14 cellular contexts compared by ENCODE assay signal in the genomic region with DNA sequence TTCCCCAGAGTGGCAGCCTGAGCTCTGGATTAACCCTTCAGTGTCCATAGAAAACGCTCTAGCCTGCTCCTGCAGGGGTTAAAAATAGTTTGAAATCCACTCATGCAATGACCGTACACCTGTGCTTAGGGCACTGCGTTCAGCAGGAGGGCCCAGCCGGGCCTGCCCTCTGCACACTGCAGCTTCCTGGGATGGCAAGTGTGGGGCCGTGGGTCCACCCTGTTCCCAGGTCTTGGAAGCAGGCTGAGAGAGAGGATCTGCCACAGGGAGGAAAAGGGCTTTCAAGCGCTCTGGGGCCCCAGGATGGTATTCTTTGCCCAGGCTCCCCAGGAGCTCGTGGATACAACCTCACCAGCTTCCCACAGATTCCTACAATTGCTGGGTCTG. TPM values are rescaled to one million over a fixed set of nuclear protein-coding genes. Genes with fewer than 3 reads are reported as not detected.
DNase-seq lines count a peak whose midpoint lies in the region; ATAC-seq lines count a peak whose summit lies in the region.
"Had no signal": no experiment of that assay in that cellular context is flagged by ENCODE, and none has a peak within 500 bp of the region (broad histone marks: within the 10 kb centered on the region; RNA-seq: fewer than 3 reads in every experiment).

No MANE protein-coding gene starts in this region.

- POLR2A ChIA-PET in CD4-positive, alpha-beta memory T cell (lab: Charles Lee; ENCODE audit: partially characterized antibody), result interaction anchor here (0.8 to 2.7 kb wide), 7 partner anchors 9 to 54 kb away, joined by 4 to 26 read pairs (median 8); partner anchors contain the start of gene PRMT2
- POLR2A ChIA-PET in activated naive CD8-positive, alpha-beta T cell treated with anti-CD3 and anti-CD28 coated beads, Interleukin-2, amount 10 ng/mL, durations not matched to agents 7 days and 5 days (lab: Charles Lee), result interaction anchor here (0.5 to 3.0 kb wide), 11 partner anchors 9 to 283 kb away, joined by 3 to 59 read pairs (median 6); partner anchors contain the start of gene PRMT2
- POLR2A ChIA-PET in naive thymus-derived CD8-positive, alpha-beta T cell (lab: Charles Lee), result interaction anchor here (0.7 to 6.8 kb wide), 17 partner anchors 9 to 61 kb away, joined by 3 to 168 read pairs (median 8); partner anchors contain the start of gene PRMT2

- H3K4me1 Mint-ChIP-seq in CD4-positive, alpha-beta memory T cell, result peaks cover 25 to 65% (median 33%) of the 10 kb centered on the region in 4 donors
- H3K4me1 Mint-ChIP-seq in activated naive CD8-positive, alpha-beta T cell treated with anti-CD3 and anti-CD28 coated beads, Interleukin-2, amount 10 ng/mL, durations not matched to agents 7 days and 5 days, result peaks cover 37% of the 10 kb centered on the region
- peaks cover 31 to 76% (median 55%) of the 10 kb centered on the region in 4 donors for H3K4me1 Mint-ChIP-seq in naive thymus-derived CD8-positive, alpha-beta T cell

- H3K4me1 ChIP-seq in CD4-positive, alpha-beta memory T cell (ENCODE audit: insufficient read depth, low read length), result peaks cover 24% of the 10 kb centered on the region
- H3K4me1 ChIP-seq: adrenal gland, foreskin keratinocyte had no signal

- no peaks in the 10 kb centered on the region for H3K9me3 ChIP-seq in CD4-positive, alpha-beta memory T cell (ENCODE audit: control insufficient read depth in 1 of 2, low read length in 2 of 2)
- H3K9me3 ChIP-seq: adrenal gland had no signal

- H3K4me3 Mint-ChIP-seq in CD4-positive, alpha-beta memory T cell, result peak overlapping the region in 7 of 8 donors; percentile 17 to 85 (median 73)
- peak overlapping the region; percentile 76 for H3K4me3 Mint-ChIP-seq in activated naive CD8-positive, alpha-beta T cell treated with anti-CD3 and anti-CD28 coated beads, Interleukin-2, amount 10 ng/mL, durations not matched to agents 7 days and 5 days
- H3K4me3 Mint-ChIP-seq in naive thymus-derived CD8-positive, alpha-beta T cell, result peak overlapping the region; percentile 16 to 92 (median 84)

- no peak for DNase-seq in CD4-positive, alpha-beta memory T cell
- no peak for DNase-seq in activated naive CD8-positive, alpha-beta T cell treated with anti-CD3 and anti-CD28 coated beads, Interleukin-2, amount 10 ng/mL, durations not matched to agents 7 days and 5 days
- DNase-seq in naive thymus-derived CD8-positive, alpha-beta T cell, result no peak
- DNase-seq in stimulated activated naive CD4-positive, alpha-beta T cell treated with Interleukin-2 at 50 U/mL for 16 hours (lab: John Stamatoyannopoulos, UW), result no peak
- no peak for DNase-seq in NCI-H748 (lab: John Stamatoyannopoulos, UW; ENCODE audit: unreplicated experiment)
- no peak for DNase-seq in NCI-H128 (lab: John Stamatoyannopoulos, UW; ENCODE audit: unreplicated experiment)
- DNase-seq: dermis blood vessel endothelial cell, foreskin keratinocyte, NCI-H1048, retina had no signal

- H3K4me3 ChIP-seq in CD4-positive, alpha-beta memory T cell (ENCODE audit: low read length in 2 of 2), result no peak overlapping the region
- H3K4me3 ChIP-seq: adrenal gland had no signal

- H3K9me3 Mint-ChIP-seq in CD4-positive, alpha-beta memory T cell, result peaks cover 0 to 16% (median 7%) of the 10 kb centered on the region in 8 donors
- peaks cover 2% of the 10 kb centered on the region for H3K9me3 Mint-ChIP-seq in activated naive CD8-positive, alpha-beta T cell treated with anti-CD3 and anti-CD28 coated beads, Interleukin-2, amount 10 ng/mL, durations not matched to agents 7 days and 5 days
- H3K9me3 Mint-ChIP-seq in naive thymus-derived CD8-positive, alpha-beta T cell, result peaks cover 0 to 18% (median 1%) of the 10 kb centered on the region in 9 donors

- no peaks in the 10 kb centered on the region for H3K27me3 Mint-ChIP-seq in CD4-positive, alpha-beta memory T cell
- H3K27me3 Mint-ChIP-seq in activated naive CD8-positive, alpha-beta T cell treated with anti-CD3 and anti-CD28 coated beads, Interleukin-2, amount 10 ng/mL, durations not matched to agents 7 days and 5 days, result no peaks in the 10 kb centered on the region
- no peaks in the 10 kb centered on the region for H3K27me3 Mint-ChIP-seq in naive thymus-derived CD8-positive, alpha-beta T cell

- no peaks in the 10 kb centered on the region for H3K27me3 ChIP-seq in CD4-positive, alpha-beta memory T cell (ENCODE audit: insufficient read depth, low read length)

- H3K27ac Mint-ChIP-seq in CD4-positive, alpha-beta memory T cell, result peak overlapping the region in 6 of 7 donors; percentile 11 to 88 (median 81)
- peak overlapping the region; percentile 96 for H3K27ac Mint-ChIP-seq in activated naive CD8-positive, alpha-beta T cell treated with anti-CD3 and anti-CD28 coated beads, Interleukin-2, amount 10 ng/mL, durations not matched to agents 7 days and 5 days
- H3K27ac Mint-ChIP-seq in naive thymus-derived CD8-positive, alpha-beta T cell, result peak overlapping the region; percentile 82 to 95 (median 93)

- H3K36me3 Mint-ChIP-seq in CD4-positive, alpha-beta memory T cell, result no peaks in the 10 kb centered on the region
- H3K36me3 Mint-ChIP-seq in activated naive CD8-positive, alpha-beta T cell treated with anti-CD3 and anti-CD28 coated beads, Interleukin-2, amount 10 ng/mL, durations not matched to agents 7 days and 5 days, result peaks cover 2% of the 10 kb centered on the region
- peaks cover 0 to 5% (median 3%) of the 10 kb centered on the region in 3 donors for H3K36me3 Mint-ChIP-seq in naive thymus-derived CD8-positive, alpha-beta T cell

- intact Hi-C loops in CD4-positive, alpha-beta memory T cell (cut with micrococcal nuclease), result no loop called here

- CTCF ChIA-PET in CD4-positive, alpha-beta memory T cell (lab: Charles Lee; ENCODE audit: partially characterized antibody), result interaction anchor here (0.5 to 1.0 kb wide), 2 partner anchors 39 to 99 kb away, joined by 3 read pairs; no protein-coding TSS in a partner anchor

- no peaks in the 10 kb centered on the region for H3K36me3 ChIP-seq in CD4-positive, alpha-beta memory T cell (ENCODE audit: insufficient read depth, low read length)
- H3K36me3 ChIP-seq: adrenal gland had no signal

- ATAC-seq in GM19452 (IDR thresholded peaks at IDR 0.05; ENCODE audit: unreplicated experiment) (peak; percentile 27), HG02623 (IDR thresholded peaks at IDR 0.05; ENCODE audit: unreplicated experiment) (no peak)
- peak; percentile 40 for ATAC-seq in activated naive CD8-positive, alpha-beta T cell treated with anti-CD3 and anti-CD28 coated beads, Interleukin-2, amount 10 ng/mL, durations not matched to agents 7 days and 5 days (ENCODE audit: low read depth)
- ATAC-seq in naive thymus-derived CD8-positive, alpha-beta T cell, result peak; percentile 6 to 9
- ATAC-seq: foreskin keratinocyte had no signal

- peak overlapping the region; percentile 1 for H3K27ac ChIP-seq in CD4-positive, alpha-beta memory T cell (ENCODE audit: low read depth, low read length)
- H3K27ac ChIP-seq: foreskin keratinocyte had no signal

RNA-seq across cellular contexts. Expression of gene S100B, which starts 1.5 kb away (rescaled TPM):
- total RNA-seq in CD4-positive, alpha-beta memory T cell, result not detected
- under 1 TPM; 0.54 to 0.73 TPM for polyA plus RNA-seq in CD4-positive, alpha-beta memory T cell
- 10 to 100 TPM; 15.8 to 16.3 TPM for total RNA-seq in activated naive CD8-positive, alpha-beta T cell treated with anti-CD3 and anti-CD28 coated beads, Interleukin-2, amount 10 ng/mL, durations not matched to agents 7 days and 5 days
- 10 to 100 TPM; 73.4 to 73.5 TPM for total RNA-seq in naive thymus-derived CD8-positive, alpha-beta T cell
- polyA plus RNA-seq in naive thymus-derived CD8-positive, alpha-beta T cell, result 100 to 1,000 TPM in 2 of 3 donors, 10 to 100 TPM in 1; 92.4 to 271 (median 227) TPM
- total RNA-seq: dermis blood vessel endothelial cell; foreskin keratinocyte; T-helper 2 cell treated with Interferon-gamma antibody and Interleukin-4, amounts not matched to agents 100 ng/mL and 5 ng/mL, for 36 hours had no signal

RNA-seq across cellular contexts. Expression of gene PRMT2, which starts 29.1 kb away (rescaled TPM):
- total RNA-seq in CD4-positive, alpha-beta memory T cell, result 100 to 1,000 TPM; 175 to 177 TPM
- 100 to 1,000 TPM; 218 to 348 TPM for polyA plus RNA-seq in CD4-positive, alpha-beta memory T cell
- total RNA-seq in activated naive CD8-positive, alpha-beta T cell treated with anti-CD3 and anti-CD28 coated beads, Interleukin-2, amount 10 ng/mL, durations not matched to agents 7 days and 5 days, result 100 to 1,000 TPM; 153 to 157 TPM
- 100 to 1,000 TPM; 369 to 376 TPM for total RNA-seq in naive thymus-derived CD8-positive, alpha-beta T cell
- polyA plus RNA-seq in naive thymus-derived CD8-positive, alpha-beta T cell, result 100 to 1,000 TPM; 358 to 485 (median 396) TPM

Comparison
In these comparisons a context has a peak if more than half of its experiments do, and no peak if none do; other contexts are left out.
1. RNA of gene S100B, which starts 1.5 kb away (total RNA-seq): 73.4 to 73.5 TPM in naive thymus-derived CD8-positive, alpha-beta T cell and 15.8 to 16.3 TPM in activated naive CD8-positive, alpha-beta T cell treated with anti-CD3 and anti-CD28 coated beads, Interleukin-2, amount 10 ng/mL, durations not matched to agents 7 days and 5 days; not detected in CD4-positive, alpha-beta memory T cell; every median in the first group is over 10 times any median in the second.
2. Peak in every context shown above with its lines, with median percentiles within 50 percentile points of each other: H3K27ac Mint-ChIP-seq and H3K4me3 Mint-ChIP-seq.